ENCODE assay signal across 1 cellular context in the genomic region with DNA sequence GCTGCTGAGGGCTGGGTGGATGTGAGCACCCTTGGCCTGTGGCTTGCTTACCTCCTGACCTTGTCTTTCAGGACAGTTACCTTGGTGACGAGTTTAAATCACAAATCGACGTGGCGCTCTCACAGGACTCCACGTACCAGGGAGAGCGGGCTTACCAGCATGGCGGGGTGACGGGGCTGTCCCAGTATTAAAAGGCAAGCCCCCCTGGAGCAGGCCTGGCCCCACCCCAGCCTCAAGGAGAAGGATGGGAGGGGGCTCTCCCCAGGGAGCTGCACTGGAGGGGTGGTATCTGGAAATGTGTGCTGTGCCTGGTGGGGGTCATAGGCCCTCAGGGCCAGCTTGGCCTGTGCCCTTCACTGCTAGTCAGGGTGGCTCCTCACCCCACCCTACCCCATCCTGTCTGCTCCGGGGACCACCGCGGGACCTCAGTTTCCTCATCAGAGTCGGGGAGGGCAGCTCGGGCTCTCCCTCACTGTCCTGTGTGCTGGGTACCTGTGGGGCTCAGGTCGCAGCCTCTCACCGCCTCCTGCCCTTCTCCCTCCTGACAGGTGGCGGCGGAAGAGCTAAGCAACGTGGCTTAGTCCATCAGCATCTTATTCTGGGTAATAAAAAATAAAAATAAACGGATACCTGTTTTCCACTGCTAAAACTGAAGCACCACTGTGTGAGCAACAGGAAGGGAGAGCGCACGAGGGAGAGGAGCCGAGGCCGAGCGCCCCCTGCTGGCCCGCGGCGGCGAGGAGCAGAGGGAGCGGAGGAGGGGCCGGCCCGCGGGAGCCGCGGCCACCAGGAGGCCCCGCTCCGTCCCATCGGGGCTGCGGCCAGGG.
A peak's percentile ranks its signal among the peaks of the same experiment; 100 is the strongest.
TF ChIP-seq lines count a peak whose summit lies in the region.

No MANE protein-coding gene starts in this region.

TF ChIP-seq in K562, 482 proteins besides CTCF, POLR2A, EP300 and RAD21 (continued from another document and continues in another):
- TF ChIP-seq, protein P1, sequence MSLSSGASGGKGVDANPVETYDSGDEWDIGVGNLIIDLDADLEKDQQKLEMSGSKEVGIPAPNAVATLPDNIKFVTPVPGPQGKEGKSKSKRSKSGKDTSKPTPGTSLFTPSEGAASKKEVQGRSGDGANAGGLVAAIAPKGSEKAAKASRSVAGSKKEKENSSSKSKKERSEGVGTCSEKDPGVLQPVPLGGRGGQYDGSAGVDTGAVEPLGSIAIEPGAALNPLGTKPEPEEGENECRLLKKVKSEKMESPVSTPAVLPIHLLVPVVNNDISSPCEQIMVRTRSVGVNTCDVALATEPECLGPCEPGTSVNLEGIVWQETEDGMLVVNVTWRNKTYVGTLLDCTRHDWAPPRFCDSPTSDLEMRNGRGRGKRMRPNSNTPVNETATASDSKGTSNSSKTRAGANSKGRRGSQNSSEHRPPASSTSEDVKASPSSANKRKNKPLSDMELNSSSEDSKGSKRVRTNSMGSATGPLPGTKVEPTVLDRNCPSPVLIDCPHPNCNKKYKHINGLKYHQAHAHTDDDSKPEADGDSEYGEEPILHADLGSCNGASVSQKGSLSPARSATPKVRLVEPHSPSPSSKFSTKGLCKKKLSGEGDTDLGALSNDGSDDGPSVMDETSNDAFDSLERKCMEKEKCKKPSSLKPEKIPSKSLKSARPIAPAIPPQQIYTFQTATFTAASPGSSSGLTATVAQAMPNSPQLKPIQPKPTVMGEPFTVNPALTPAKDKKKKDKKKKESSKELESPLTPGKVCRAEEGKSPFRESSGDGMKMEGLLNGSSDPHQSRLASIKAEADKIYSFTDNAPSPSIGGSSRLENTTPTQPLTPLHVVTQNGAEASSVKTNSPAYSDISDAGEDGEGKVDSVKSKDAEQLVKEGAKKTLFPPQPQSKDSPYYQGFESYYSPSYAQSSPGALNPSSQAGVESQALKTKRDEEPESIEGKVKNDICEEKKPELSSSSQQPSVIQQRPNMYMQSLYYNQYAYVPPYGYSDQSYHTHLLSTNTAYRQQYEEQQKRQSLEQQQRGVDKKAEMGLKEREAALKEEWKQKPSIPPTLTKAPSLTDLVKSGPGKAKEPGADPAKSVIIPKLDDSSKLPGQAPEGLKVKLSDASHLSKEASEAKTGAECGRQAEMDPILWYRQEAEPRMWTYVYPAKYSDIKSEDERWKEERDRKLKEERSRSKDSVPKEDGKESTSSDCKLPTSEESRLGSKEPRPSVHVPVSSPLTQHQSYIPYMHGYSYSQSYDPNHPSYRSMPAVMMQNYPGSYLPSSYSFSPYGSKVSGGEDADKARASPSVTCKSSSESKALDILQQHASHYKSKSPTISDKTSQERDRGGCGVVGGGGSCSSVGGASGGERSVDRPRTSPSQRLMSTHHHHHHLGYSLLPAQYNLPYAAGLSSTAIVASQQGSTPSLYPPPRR (CRISPR knock-in tag; IDR thresholded peaks at IDR 0.05; ENCODE audit: borderline replicate concordance) = no peak
- TF ChIP-seq, protein P2, sequence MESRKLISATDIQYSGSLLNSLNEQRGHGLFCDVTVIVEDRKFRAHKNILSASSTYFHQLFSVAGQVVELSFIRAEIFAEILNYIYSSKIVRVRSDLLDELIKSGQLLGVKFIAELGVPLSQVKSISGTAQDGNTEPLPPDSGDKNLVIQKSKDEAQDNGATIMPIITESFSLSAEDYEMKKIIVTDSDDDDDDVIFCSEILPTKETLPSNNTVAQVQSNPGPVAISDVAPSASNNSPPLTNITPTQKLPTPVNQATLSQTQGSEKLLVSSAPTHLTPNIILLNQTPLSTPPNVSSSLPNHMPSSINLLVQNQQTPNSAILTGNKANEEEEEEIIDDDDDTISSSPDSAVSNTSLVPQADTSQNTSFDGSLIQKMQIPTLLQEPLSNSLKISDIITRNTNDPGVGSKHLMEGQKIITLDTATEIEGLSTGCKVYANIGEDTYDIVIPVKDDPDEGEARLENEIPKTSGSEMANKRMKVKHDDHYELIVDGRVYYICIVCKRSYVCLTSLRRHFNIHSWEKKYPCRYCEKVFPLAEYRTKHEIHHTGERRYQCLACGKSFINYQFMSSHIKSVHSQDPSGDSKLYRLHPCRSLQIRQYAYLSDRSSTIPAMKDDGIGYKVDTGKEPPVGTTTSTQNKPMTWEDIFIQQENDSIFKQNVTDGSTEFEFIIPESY (CRISPR knock-in tag; IDR thresholded peaks at IDR 0.05) = peak; percentile 94
- TF ChIP-seq ZNF274 (IDR thresholded peaks at IDR 0.05; ENCODE audit: borderline replicate concordance, low read depth, low read length) (no peak), ESRRB (CRISPR knock-in tag; IDR thresholded peaks at IDR 0.05; ENCODE audit: borderline replicate concordance) (no peak), GATAD2A (IDR thresholded peaks at IDR 0.05) (peak; percentile 76), HDAC2 (IDR thresholded peaks at IDR 0.05) (no peak), CREB1 (IDR thresholded peaks at IDR 0.05) (peak; percentile 40), CREB1 (CRISPR knock-in tag; IDR thresholded peaks at IDR 0.05) (no peak), SMAD4 (CRISPR knock-in tag; conservative IDR thresholded peaks at IDR 0.05) (0 out of 2 replicates have a peak, but pooled peaks have one; percentile 29), SMARCB1 (IDR thresholded peaks at IDR 0.05; ENCODE audit: insufficient read length, low read depth) (no peak), JUND (IDR thresholded peaks at IDR 0.05; ENCODE audit: borderline replicate concordance, low read depth, low read length) (no peak), JUND (tag; IDR thresholded peaks at IDR 0.05; ENCODE audit: borderline replicate concordance, low read depth, low read length) (no peak; the same call in 2 of the 3 replicates), ZNF316 (IDR thresholded peaks at IDR 0.05) (no peak), ZC3H8 (IDR thresholded peaks at IDR 0.05) (no peak), ELF1 (tag; IDR thresholded peaks at IDR 0.05) (no peak), KAT7 (CRISPR knock-in tag; IDR thresholded peaks at IDR 0.05; ENCODE audit: borderline replicate concordance) (no peak), MAFG (tag; conservative IDR thresholded peaks at IDR 0.05) (no peak), CHCHD3 (CRISPR knock-in tag; IDR thresholded peaks at IDR 0.05) (no peak), ZFX (CRISPR knock-in tag; IDR thresholded peaks at IDR 0.05) (peak; percentile 47), CREM (IDR thresholded peaks at IDR 0.05; ENCODE audit: low read depth) (0 out of 2 replicates have a peak, but pooled peaks have one; percentile 37), MAFK (IDR thresholded peaks at IDR 0.05; ENCODE audit: low read length) (no peak), ETV5 (CRISPR knock-in tag; IDR thresholded peaks at IDR 0.05; ENCODE audit: low read depth) (0 out of 2 replicates have a peak, but pooled peaks have one; percentile 25), SMAD2 (IDR thresholded peaks at IDR 0.05; ENCODE audit: low read depth, low read length) (no peak), STAT5B (CRISPR knock-in tag; IDR thresholded peaks at IDR 0.05) (no peak), MYNN (IDR thresholded peaks at IDR 0.05) (no peak), MYNN (CRISPR knock-in tag; IDR thresholded peaks at IDR 0.05) (no peak), TRIM28 (IDR thresholded peaks at IDR 0.05) (no peak), ZNF766 (CRISPR knock-in tag; conservative IDR thresholded peaks at IDR 0.05) (no peak), TFAM (CRISPR knock-in tag; conservative IDR thresholded peaks at IDR 0.05) (no peak), HMGN3 (IDR thresholded peaks at IDR 0.05; ENCODE audit: borderline replicate concordance, extremely low read depth, insufficient read length, low read depth, low read length) (peak; percentile 81)
- TF ChIP-seq, protein P3, sequence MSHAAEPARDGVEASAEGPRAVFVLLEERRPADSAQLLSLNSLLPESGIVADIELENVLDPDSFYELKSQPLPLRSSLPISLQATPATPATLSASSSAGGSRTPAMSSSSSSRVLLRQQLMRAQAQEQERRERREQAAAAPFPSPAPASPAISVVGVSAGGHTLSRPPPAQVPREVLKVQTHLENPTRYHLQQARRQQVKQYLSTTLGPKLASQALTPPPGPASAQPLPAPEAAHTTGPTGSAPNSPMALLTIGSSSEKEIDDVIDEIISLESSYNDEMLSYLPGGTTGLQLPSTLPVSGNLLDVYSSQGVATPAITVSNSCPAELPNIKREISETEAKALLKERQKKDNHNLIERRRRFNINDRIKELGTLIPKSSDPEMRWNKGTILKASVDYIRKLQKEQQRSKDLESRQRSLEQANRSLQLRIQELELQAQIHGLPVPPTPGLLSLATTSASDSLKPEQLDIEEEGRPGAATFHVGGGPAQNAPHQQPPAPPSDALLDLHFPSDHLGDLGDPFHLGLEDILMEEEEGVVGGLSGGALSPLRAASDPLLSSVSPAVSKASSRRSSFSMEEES (CRISPR knock-in tag; IDR thresholded peaks at IDR 0.05) = no peak
- TF ChIP-seq, protein P4, sequence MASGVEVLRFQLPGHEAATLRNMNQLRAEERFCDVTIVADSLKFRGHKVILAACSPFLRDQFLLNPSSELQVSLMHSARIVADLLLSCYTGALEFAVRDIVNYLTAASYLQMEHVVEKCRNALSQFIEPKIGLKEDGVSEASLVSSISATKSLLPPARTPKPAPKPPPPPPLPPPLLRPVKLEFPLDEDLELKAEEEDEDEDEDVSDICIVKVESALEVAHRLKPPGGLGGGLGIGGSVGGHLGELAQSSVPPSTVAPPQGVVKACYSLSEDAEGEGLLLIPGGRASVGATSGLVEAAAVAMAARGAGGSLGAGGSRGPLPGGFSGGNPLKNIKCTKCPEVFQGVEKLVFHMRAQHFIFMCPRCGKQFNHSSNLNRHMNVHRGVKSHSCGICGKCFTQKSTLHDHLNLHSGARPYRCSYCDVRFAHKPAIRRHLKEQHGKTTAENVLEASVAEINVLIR (CRISPR knock-in tag; IDR thresholded peaks at IDR 0.05) = no peak
- TF ChIP-seq, protein P5, sequence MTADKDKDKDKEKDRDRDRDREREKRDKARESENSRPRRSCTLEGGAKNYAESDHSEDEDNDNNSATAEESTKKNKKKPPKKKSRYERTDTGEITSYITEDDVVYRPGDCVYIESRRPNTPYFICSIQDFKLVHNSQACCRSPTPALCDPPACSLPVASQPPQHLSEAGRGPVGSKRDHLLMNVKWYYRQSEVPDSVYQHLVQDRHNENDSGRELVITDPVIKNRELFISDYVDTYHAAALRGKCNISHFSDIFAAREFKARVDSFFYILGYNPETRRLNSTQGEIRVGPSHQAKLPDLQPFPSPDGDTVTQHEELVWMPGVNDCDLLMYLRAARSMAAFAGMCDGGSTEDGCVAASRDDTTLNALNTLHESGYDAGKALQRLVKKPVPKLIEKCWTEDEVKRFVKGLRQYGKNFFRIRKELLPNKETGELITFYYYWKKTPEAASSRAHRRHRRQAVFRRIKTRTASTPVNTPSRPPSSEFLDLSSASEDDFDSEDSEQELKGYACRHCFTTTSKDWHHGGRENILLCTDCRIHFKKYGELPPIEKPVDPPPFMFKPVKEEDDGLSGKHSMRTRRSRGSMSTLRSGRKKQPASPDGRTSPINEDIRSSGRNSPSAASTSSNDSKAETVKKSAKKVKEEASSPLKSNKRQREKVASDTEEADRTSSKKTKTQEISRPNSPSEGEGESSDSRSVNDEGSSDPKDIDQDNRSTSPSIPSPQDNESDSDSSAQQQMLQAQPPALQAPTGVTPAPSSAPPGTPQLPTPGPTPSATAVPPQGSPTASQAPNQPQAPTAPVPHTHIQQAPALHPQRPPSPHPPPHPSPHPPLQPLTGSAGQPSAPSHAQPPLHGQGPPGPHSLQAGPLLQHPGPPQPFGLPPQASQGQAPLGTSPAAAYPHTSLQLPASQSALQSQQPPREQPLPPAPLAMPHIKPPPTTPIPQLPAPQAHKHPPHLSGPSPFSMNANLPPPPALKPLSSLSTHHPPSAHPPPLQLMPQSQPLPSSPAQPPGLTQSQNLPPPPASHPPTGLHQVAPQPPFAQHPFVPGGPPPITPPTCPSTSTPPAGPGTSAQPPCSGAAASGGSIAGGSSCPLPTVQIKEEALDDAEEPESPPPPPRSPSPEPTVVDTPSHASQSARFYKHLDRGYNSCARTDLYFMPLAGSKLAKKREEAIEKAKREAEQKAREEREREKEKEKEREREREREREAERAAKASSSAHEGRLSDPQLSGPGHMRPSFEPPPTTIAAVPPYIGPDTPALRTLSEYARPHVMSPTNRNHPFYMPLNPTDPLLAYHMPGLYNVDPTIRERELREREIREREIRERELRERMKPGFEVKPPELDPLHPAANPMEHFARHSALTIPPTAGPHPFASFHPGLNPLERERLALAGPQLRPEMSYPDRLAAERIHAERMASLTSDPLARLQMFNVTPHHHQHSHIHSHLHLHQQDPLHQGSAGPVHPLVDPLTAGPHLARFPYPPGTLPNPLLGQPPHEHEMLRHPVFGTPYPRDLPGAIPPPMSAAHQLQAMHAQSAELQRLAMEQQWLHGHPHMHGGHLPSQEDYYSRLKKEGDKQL (CRISPR knock-in tag; IDR thresholded peaks at IDR 0.05; ENCODE audit: borderline replicate concordance) = no peak
- TF ChIP-seq, protein P6, sequence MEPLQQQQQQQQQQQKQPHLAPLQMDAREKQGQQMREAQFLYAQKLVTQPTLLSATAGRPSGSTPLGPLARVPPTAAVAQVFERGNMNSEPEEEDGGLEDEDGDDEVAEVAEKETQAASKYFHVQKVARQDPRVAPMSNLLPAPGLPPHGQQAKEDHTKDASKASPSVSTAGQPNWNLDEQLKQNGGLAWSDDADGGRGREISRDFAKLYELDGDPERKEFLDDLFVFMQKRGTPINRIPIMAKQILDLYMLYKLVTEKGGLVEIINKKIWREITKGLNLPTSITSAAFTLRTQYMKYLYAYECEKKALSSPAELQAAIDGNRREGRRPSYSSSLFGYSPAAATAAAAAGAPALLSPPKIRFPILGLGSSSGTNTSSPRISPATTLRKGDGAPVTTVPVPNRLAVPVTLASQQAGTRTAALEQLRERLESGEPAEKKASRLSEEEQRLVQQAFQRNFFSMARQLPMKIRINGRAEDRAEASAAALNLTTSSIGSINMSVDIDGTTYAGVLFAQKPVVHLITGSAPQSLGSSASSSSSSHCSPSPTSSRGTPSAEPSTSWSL (CRISPR knock-in tag; IDR thresholded peaks at IDR 0.05; ENCODE audit: borderline replicate concordance) = no peak
- TF ChIP-seq, protein P7, sequence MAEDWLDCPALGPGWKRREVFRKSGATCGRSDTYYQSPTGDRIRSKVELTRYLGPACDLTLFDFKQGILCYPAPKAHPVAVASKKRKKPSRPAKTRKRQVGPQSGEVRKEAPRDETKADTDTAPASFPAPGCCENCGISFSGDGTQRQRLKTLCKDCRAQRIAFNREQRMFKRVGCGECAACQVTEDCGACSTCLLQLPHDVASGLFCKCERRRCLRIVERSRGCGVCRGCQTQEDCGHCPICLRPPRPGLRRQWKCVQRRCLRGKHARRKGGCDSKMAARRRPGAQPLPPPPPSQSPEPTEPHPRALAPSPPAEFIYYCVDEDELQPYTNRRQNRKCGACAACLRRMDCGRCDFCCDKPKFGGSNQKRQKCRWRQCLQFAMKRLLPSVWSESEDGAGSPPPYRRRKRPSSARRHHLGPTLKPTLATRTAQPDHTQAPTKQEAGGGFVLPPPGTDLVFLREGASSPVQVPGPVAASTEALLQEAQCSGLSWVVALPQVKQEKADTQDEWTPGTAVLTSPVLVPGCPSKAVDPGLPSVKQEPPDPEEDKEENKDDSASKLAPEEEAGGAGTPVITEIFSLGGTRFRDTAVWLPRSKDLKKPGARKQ (CRISPR knock-in tag; IDR thresholded peaks at IDR 0.05) = no peak
